1 cellular context compared by ENCODE assay signal in the genomic region with DNA sequence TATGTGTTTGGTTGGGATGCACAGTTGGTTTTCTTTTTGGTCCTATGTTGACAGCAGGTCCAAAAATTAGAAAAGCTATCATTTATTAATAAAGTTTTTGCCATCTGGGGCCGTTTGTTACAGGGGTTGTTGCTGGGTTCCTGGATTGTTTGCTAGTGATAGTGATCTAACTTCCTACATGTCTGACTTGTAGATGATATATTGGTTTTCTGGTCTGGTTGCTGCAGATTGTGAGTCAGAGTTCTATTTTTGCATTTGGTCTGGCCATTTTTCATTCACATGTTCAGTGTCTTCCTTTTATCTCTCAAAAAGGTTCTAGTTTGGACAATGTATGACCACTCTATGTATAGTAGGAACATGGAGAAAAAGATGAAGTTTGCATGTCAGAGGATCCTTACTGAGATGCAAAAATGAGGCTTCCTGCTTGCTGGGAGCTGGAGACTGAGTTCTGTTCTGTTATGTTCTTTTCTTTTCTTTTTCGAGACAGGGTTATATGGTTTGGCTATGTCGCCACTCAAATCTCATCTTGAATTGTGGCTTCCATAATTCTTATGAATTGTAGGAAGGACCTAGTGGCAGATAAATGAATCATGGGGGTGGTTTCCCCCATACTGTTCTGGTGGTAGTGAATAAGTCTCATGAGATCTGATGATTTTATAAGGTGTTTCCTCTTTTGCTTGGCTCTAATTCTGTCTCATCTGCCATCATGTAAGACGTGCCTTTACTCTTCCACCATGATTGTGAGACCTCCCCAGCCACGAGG.
A peak's percentile ranks its signal among the peaks of the same experiment; 100 is the strongest.
TF ChIP-seq lines count a peak whose summit lies in the region.

No MANE protein-coding gene starts in this region.

TF ChIP-seq in IMR-90, 13 proteins besides CTCF, POLR2A, EP300 and RAD21:
- TF ChIP-seq RFX5 (IDR thresholded peaks at IDR 0.05; ENCODE audit: low read depth, low read length), result no peak
- TF ChIP-seq RCOR1 (IDR thresholded peaks at IDR 0.05; ENCODE audit: insufficient replicate concordance, low read length), result no peak
- TF ChIP-seq CEBPB (IDR thresholded peaks at IDR 0.05; ENCODE audit: low read depth, low read length), result peak; percentile 8; the same call in 1 of the 2 replicates
